20 cellular contexts compared by ENCODE assay signal in genomic region chr19:16945364-16945714, GRCh38. TPM values are rescaled to one million over a fixed set of nuclear protein-coding genes. Genes with fewer than 3 reads are reported as not detected.
"Had no signal": no experiment of that assay in that cellular context is flagged by ENCODE, and none has a peak within 500 bp of the region (broad histone marks: within the 10 kb centered on the region; RNA-seq: fewer than 3 reads in every experiment).

No MANE protein-coding gene starts in this region.

- H3K4me3 ChIP-seq: adrenal gland, ascending aorta, dorsolateral prefrontal cortex, left lung, testis, upper lobe of left lung had no signal

- H3K4me1 ChIP-seq: adrenal gland, ascending aorta, left lung, testis had no signal

- ATAC-seq: activated CD4-positive, CD25-positive, alpha-beta regulatory T cell treated with anti-CD3 and anti-CD28 coated beads, Interleukin-2, amount 50 U/mL, for 24 hours; activated T-helper 17 cell treated with anti-CD3 and anti-CD28 coated beads, Interleukin-2, amount 50 U/mL, for 72 hours; left lung; natural killer cell treated with Interleukin-12 subunit alpha and Interleukin-12 subunit beta and Interleukin-15 and Interleukin-18, amount 100 ng/mL, for 72 hours; T-cell had no signal

- H3K9me3 ChIP-seq: adrenal gland, ascending aorta, left lung, testis, upper lobe of left lung had no signal

- H3K27me3 ChIP-seq: adrenal gland, ascending aorta, brain microvascular endothelial cell, dorsolateral prefrontal cortex, left lung, testis, upper lobe of left lung had no signal

- H3K36me3 ChIP-seq: adrenal gland, ascending aorta, brain microvascular endothelial cell, left lung, upper lobe of left lung had no signal

- DNase-seq: activated CD4-positive, alpha-beta memory T cell treated with anti-CD3 and anti-CD28 coated beads, Interleukin-2, amount 10 ng/mL, durations not matched to agents 7 days and 5 days; activated CD4-positive, alpha-beta T cell treated with anti-CD3 and anti-CD28 coated beads, Interleukin-2, amount 10 ng/mL, durations not matched to agents 24 days and 14 days; activated naive CD4-positive, alpha-beta T cell; adrenal gland; brain microvascular endothelial cell; left lung; mammary epithelial cell; stimulated activated CD4-positive, alpha-beta T cell treated with anti-CD3 and anti-CD28 coated beads, Interleukin-4, amount 100 ng/mL, for 1 hour; stimulated activated naive CD4-positive, alpha-beta T cell; T-cell; testis had no signal

- H3K27ac ChIP-seq: adrenal gland, ascending aorta, brain microvascular endothelial cell, left lung, testis, upper lobe of left lung, VCaP had no signal

RNA-seq across cellular contexts. Expression of gene F2RL3, which starts 56.5 kb away (rescaled TPM):
- total RNA-seq: activated CD4-positive, alpha-beta T cell treated with anti-CD3 and anti-CD28 coated beads, Interleukin-2, amount 10 ng/mL, durations not matched to agents 24 days and 14 days; activated T-helper 17 cell treated with anti-CD3 and anti-CD28 coated beads, Interleukin-2, amount 50 U/mL, for 72 hours; epithelial cell of proximal tubule; renal cortical epithelial cell had no signal
